ENCODE assay signal across 8 cellular contexts in genomic region chr4:25312496-25313193, GRCh38. TPM values are rescaled to one million over a fixed set of nuclear protein-coding genes. Genes with fewer than 3 reads are reported as not detected.
A peak's percentile ranks its signal among the peaks of the same experiment; 100 is the strongest.
DNase-seq lines count a peak whose midpoint lies in the region; ATAC-seq and TF ChIP-seq lines count a peak whose summit lies in the region.

TSS of gene ZCCHC4 (plus strand) at chr4:25312774. CDS start at chr4:25312810, 36 bp downstream.

- H3K27me3 ChIP-seq in neural cell (ENCODE audit: insufficient read depth, low read depth, low read length) (no peaks in the 10 kb centered on the region), stomach (no peaks in the 10 kb centered on the region)

- TF ChIP-seq EP300 in neural cell (conservative IDR thresholded peaks at IDR 0.05; ENCODE audit: poor library complexity, severe bottlenecking) (peak; percentile 54), stomach (IDR thresholded peaks at IDR 0.05) (no peak)

- peak within 1 kb of the TSS; percentile 71 for H3K4me3 ChIP-seq in LNCaP clone FGC (ENCODE audit: low read depth, low read length)
- H3K4me3 ChIP-seq in fibroblast of the aortic adventitia (ENCODE audit: low read depth, low read length) = peak within 1 kb of the TSS; percentile 95
- peak within 1 kb of the TSS; percentile 94 for H3K4me3 ChIP-seq in neural cell (ENCODE audit: low read length)
- H3K4me3 ChIP-seq in stomach = peak within 1 kb of the TSS; percentile 56 to 87 (median 80)

- TF ChIP-seq CTCF in LNCaP clone FGC (IDR thresholded peaks at IDR 0.05; ENCODE audit: control insufficient read depth, extremely low read depth, insufficient read depth) = peak; percentile 91
- peak; percentile 98 for TF ChIP-seq CTCF in RWPE1 (conservative IDR thresholded peaks at IDR 0.05; ENCODE audit: low read depth)
- peak; percentile 94 for TF ChIP-seq CTCF in fibroblast of the aortic adventitia (IDR thresholded peaks at IDR 0.05; ENCODE audit: insufficient read depth, low read length)
- peak; percentile 100 for TF ChIP-seq CTCF in neural cell (IDR thresholded peaks at IDR 0.05; ENCODE audit: poor library complexity, severe bottlenecking)
- TF ChIP-seq CTCF in stomach (IDR thresholded peaks at IDR 0.05) = peak in 5 of 7 experiments; percentile 75 to 97 (median 94)

- no peaks in the 10 kb centered on the region for H3K79me2 ChIP-seq in neural cell (replicated peaks; ENCODE audit: insufficient read depth, low read length)

- H3F3A ChIP-seq in neural cell (ENCODE audit: insufficient read depth, low read length, poor library complexity, severe bottlenecking) = no peaks in the 10 kb centered on the region

- WGBS in stomach, 5 donors = 0 to 2% (median 1%) methylated on average over 25 to 40 of the region's 40 CpGs

- no peaks in the 10 kb centered on the region for H4K20me1 ChIP-seq in neural cell (ENCODE audit: insufficient read depth)

- H3K9ac ChIP-seq in ES-I3 (ENCODE audit: low read depth, low read length) (peak within 1 kb of the TSS; percentile 83), neural cell (ENCODE audit: low read length) (peak within 1 kb of the TSS; percentile 74)

- H3K36me3 ChIP-seq in ES-I3 (ENCODE audit: insufficient read depth, low read length) = no peaks in the 10 kb centered on the region
- H3K36me3 ChIP-seq in neural cell (ENCODE audit: insufficient read depth, low read length) = no peaks in the 10 kb centered on the region
- peaks cover 9 to 30% (median 20%) of the 10 kb centered on the region in 4 donors for H3K36me3 ChIP-seq in stomach

- POLR2A ChIA-PET in RWPE1 (lab: Yijun Ruan, JAX; ENCODE audit: low non-redundant PET) = no interaction called here

- no peaks in the 10 kb centered on the region for H3K9me3 Mint-ChIP-seq in activated T-helper 17 cell treated with anti-CD3 and anti-CD28 coated beads, Interleukin-2, amount 50 U/mL, for 72 hours

- peak within 1 kb of the TSS; percentile 94 for H3K27ac Mint-ChIP-seq in activated T-helper 17 cell treated with anti-CD3 and anti-CD28 coated beads, Interleukin-2, amount 50 U/mL, for 72 hours

- no peaks in the 10 kb centered on the region for H3K4me1 ChIP-seq in ES-I3 (ENCODE audit: insufficient read depth, low read length)
- peaks cover 9 to 31% (median 20%) of the 10 kb centered on the region in 4 donors for H3K4me1 ChIP-seq in stomach

- peak within 1 kb of the TSS; percentile 79 for H3K27ac ChIP-seq in RWPE1
- peak within 1 kb of the TSS; percentile 64 for H3K27ac ChIP-seq in neural cell (ENCODE audit: low read length)
- H3K27ac ChIP-seq in stomach = peak within 1 kb of the TSS; percentile 80 to 89 (median 82)

- CTCF ChIA-PET in RWPE1 (lab: Yijun Ruan, JAX) = interaction anchor here (0.6 to 1.6 kb wide), 24 partner anchors 8 to 839 kb away, joined by 3 to 6 read pairs (median 4); partner anchors contain the start of gene PI4K2B

- H2AFZ ChIP-seq in neural cell (ENCODE audit: low read depth, low read length) = peak within 1 kb of the TSS; percentile 73

- peak; percentile 63 for TF ChIP-seq RAD21 in neural cell (conservative IDR thresholded peaks at IDR 0.05)

- peaks cover 4% of the 10 kb centered on the region for H3K27me3 Mint-ChIP-seq in activated T-helper 17 cell treated with anti-CD3 and anti-CD28 coated beads, Interleukin-2, amount 50 U/mL, for 72 hours

- peak; percentile 98 for ATAC-seq in activated T-helper 17 cell treated with anti-CD3 and anti-CD28 coated beads, Interleukin-2, amount 50 U/mL, for 72 hours (replicated peaks)

- DNase-seq in H4 (ENCODE audit: low spot score) (peak; percentile 77), LNCaP clone FGC (ENCODE audit: low read depth) (peak; percentile 78), RWPE1 (ENCODE audit: low spot score) (peak; percentile 83), fibroblast of the aortic adventitia (ENCODE audit: low read depth) (peak; percentile 91), stomach (peak; percentile 94)

- intact Hi-C loops in stomach (cut with DNase I; ENCODE audit: low total_unique reads) = no loop called here

- TF ChIP-seq POLR2A in stomach (IDR thresholded peaks at IDR 0.05) = peak in 1 of 4 donors; percentile 43

- no peaks in the 10 kb centered on the region for H3K9me3 ChIP-seq in ES-I3 (ENCODE audit: control insufficient read depth, insufficient read depth, low read length)
- no peaks in the 10 kb centered on the region for H3K9me3 ChIP-seq in neural cell (ENCODE audit: low read length)
- H3K9me3 ChIP-seq in stomach = no peaks in the 10 kb centered on the region

- no peaks in the 10 kb centered on the region for H3K9me2 ChIP-seq in neural cell (ENCODE audit: insufficient read depth, low read length)

- peak within 1 kb of the TSS; percentile 97 for H3K4me2 ChIP-seq in neural cell (ENCODE audit: low read length)

- peaks cover 29% of the 10 kb centered on the region for H3K36me3 Mint-ChIP-seq in activated T-helper 17 cell treated with anti-CD3 and anti-CD28 coated beads, Interleukin-2, amount 50 U/mL, for 72 hours (ENCODE audit: low read depth)

- H3K4me1 Mint-ChIP-seq in activated T-helper 17 cell treated with anti-CD3 and anti-CD28 coated beads, Interleukin-2, amount 50 U/mL, for 72 hours = peaks cover 4% of the 10 kb centered on the region

- H3K4me3 Mint-ChIP-seq in activated T-helper 17 cell treated with anti-CD3 and anti-CD28 coated beads, Interleukin-2, amount 50 U/mL, for 72 hours = peak within 1 kb of the TSS; percentile 96

TF ChIP-seq in neural cell, 6 proteins besides CTCF, POLR2A, EP300 and RAD21:
- TF ChIP-seq REST (IDR thresholded peaks at IDR 0.05; ENCODE audit: borderline replicate concordance) = peak; percentile 89
- TF ChIP-seq EZH2 (IDR thresholded peaks at IDR 0.05; ENCODE audit: borderline replicate concordance, insufficient read depth, low read length, poor library complexity, severe bottlenecking) = no peak
- TF ChIP-seq POLR2AphosphoS5 (IDR thresholded peaks at IDR 0.05) = peak; percentile 87
- peak; percentile 95 for TF ChIP-seq MXI1 (conservative IDR thresholded peaks at IDR 0.05; ENCODE audit: poor library complexity, severe bottlenecking)
- peak; percentile 90 for TF ChIP-seq TAF1 (IDR thresholded peaks at IDR 0.05; ENCODE audit: low read depth)
- peak; percentile 76 for TF ChIP-seq SMC3 (conservative IDR thresholded peaks at IDR 0.05; ENCODE audit: poor library complexity)
TF ChIP-seq in neural cell: peak in this region for 5.

RNA-seq across cellular contexts. Expression of gene ZCCHC4, which starts in this region (rescaled TPM):
- total RNA-seq in H4 (2014; rRNA removed; shearing (Covaris generic)) = 14.7 and 17.2 TPM in 2 replicates
- total RNA-seq in activated T-helper 17 cell treated with anti-CD3 and anti-CD28 coated beads, Interleukin-2, amount 50 U/mL, for 72 hours = 10 to 100 TPM; 12.7 to 17.2 TPM
- total RNA-seq in fibroblast of the aortic adventitia (ENCODE audit: low replicate concordance) (15.0 and 35.1 TPM in 2 replicates), stomach (10 to 100 TPM in 3 of 5 donors, 1 to 10 TPM in 2; 2.6 to 30.9 (median 13.9) TPM)
- polyA plus RNA-seq in neural cell (8.6 and 9.1 TPM in 2 replicates), stomach (1 to 10 TPM; 3.4 to 5.3 (median 3.5) TPM)
- 16.3 and 21.1 TPM in 2 replicates for polyA minus RNA-seq in neural cell

Comparison
In these comparisons a context has a peak if more than half of its experiments do, and no peak if none do; other contexts are left out.
1. Peak in every context shown above with its lines: DNase-seq, ATAC-seq, H3K4me3 ChIP-seq and H3K27ac ChIP-seq.